17 cellular contexts compared by ENCODE assay signal in genomic region chr14:93030761-93031160, GRCh38.
"Had no signal": no experiment of that assay in that cellular context is flagged by ENCODE, and none has a peak within 500 bp of the region (broad histone marks: within the 10 kb centered on the region; RNA-seq: fewer than 3 reads in every experiment).

No MANE protein-coding gene starts in this region.

- ATAC-seq: activated CD8-positive, alpha-beta T cell treated with anti-CD3 and anti-CD28 coated beads, Interleukin-2, amount 10 ng/mL, durations not matched to agents 7 days and 5 days; activated T-cell treated with anti-CD3 and anti-CD28 coated beads, Interleukin-2, amount 50 U/mL, for 72 hours; gastrocnemius medialis; stimulated activated effector memory CD8-positive, alpha-beta T cell treated with anti-CD3 and anti-CD28 coated beads, Interleukin-12 subunit alpha, Interleukin-12 subunit beta, amount 100 ng/mL, for 72 hours; WTC11 had no signal

- H3K27me3 Mint-ChIP-seq: activated naive CD8-positive, alpha-beta T cell treated with anti-CD3 and anti-CD28 coated beads for 36 hours; central memory CD8-positive, alpha-beta T cell had no signal

- H3K4me3 ChIP-seq: gastrocnemius medialis, lung, upper lobe of left lung had no signal

- H3K36me3 Mint-ChIP-seq: activated naive CD8-positive, alpha-beta T cell treated with anti-CD3 and anti-CD28 coated beads for 36 hours; WTC11 had no signal

- H3K9me3 ChIP-seq: gastrocnemius medialis, neutrophil, upper lobe of left lung had no signal

- H3K27me3 ChIP-seq: brain microvascular endothelial cell, gastrocnemius medialis, neutrophil, upper lobe of left lung had no signal

- DNase-seq: activated CD4-positive, alpha-beta T cell treated with anti-CD3 and anti-CD28 coated beads for 4 hours; activated CD8-positive, alpha-beta memory T cell treated with anti-CD3 and anti-CD28 coated beads, Interleukin-2, amount 50 U/mL, for 4 hours; activated CD8-positive, alpha-beta T cell treated with anti-CD3 and anti-CD28 coated beads, Interleukin-2, amount 10 ng/mL, durations not matched to agents 7 days and 5 days; activated gamma-delta T cell; activated naive CD8-positive, alpha-beta T cell treated with anti-CD3 and anti-CD28 coated beads for 36 hours; activated T-cell treated with anti-CD3 and anti-CD28 coated beads, Interleukin-2, amount 50 U/mL, for 72 hours; brain microvascular endothelial cell; gastrocnemius medialis; left colon; retina; upper lobe of left lung had no signal

- H3K27ac Mint-ChIP-seq: activated naive CD8-positive, alpha-beta T cell treated with anti-CD3 and anti-CD28 coated beads for 36 hours; activated T-cell treated with anti-CD3 and anti-CD28 coated beads, Interleukin-2, amount 50 U/mL, for 72 hours; T-helper 1 cell treated with Interleukin-12 subunit alpha and Interleukin-12 subunit beta and Interleukin-4 antibody, amounts not matched to agents 30 μg/mL and 1 μg/mL, for 36 hours had no signal

- H3K9me3 Mint-ChIP-seq: activated naive CD8-positive, alpha-beta T cell treated with anti-CD3 and anti-CD28 coated beads for 36 hours; activated T-cell treated with anti-CD3 and anti-CD28 coated beads, Interleukin-2, amount 50 U/mL, for 72 hours; central memory CD8-positive, alpha-beta T cell; stimulated activated effector memory CD8-positive, alpha-beta T cell treated with anti-CD3 and anti-CD28 coated beads, Interleukin-12 subunit alpha, Interleukin-12 subunit beta, amount 100 ng/mL, for 72 hours; T-helper 1 cell treated with Interleukin-12 subunit alpha and Interleukin-12 subunit beta and Interleukin-4 antibody, amounts not matched to agents 30 μg/mL and 1 μg/mL, for 36 hours; WTC11 had no signal

- H3K27ac ChIP-seq: brain microvascular endothelial cell, gastrocnemius medialis, neutrophil, upper lobe of left lung had no signal

- H3K36me3 ChIP-seq: brain microvascular endothelial cell, gastrocnemius medialis, upper lobe of left lung had no signal

- H3K4me3 Mint-ChIP-seq: activated CD8-positive, alpha-beta T cell treated with anti-CD3 and anti-CD28 coated beads, Interleukin-2, amount 10 ng/mL, durations not matched to agents 7 days and 5 days; activated naive CD8-positive, alpha-beta T cell treated with anti-CD3 and anti-CD28 coated beads for 36 hours; activated T-cell treated with anti-CD3 and anti-CD28 coated beads, Interleukin-2, amount 50 U/mL, for 72 hours; central memory CD8-positive, alpha-beta T cell; stimulated activated effector memory CD8-positive, alpha-beta T cell treated with anti-CD3 and anti-CD28 coated beads, Interleukin-12 subunit alpha, Interleukin-12 subunit beta, amount 100 ng/mL, for 72 hours; T-helper 1 cell treated with Interleukin-12 subunit alpha and Interleukin-12 subunit beta and Interleukin-4 antibody, amounts not matched to agents 30 μg/mL and 1 μg/mL, for 36 hours; WTC11 had no signal
